In genomic region chr4:102687373-102687981, GRCh38 we compare ENCODE assay signal across 9 cellular contexts.
DNase-seq lines count a peak whose midpoint lies in the region; ATAC-seq and TF ChIP-seq lines count a peak whose summit lies in the region.
"Had no signal": no experiment of that assay in that cellular context is flagged by ENCODE, and none has a peak within 500 bp of the region (broad histone marks: within the 10 kb centered on the region; RNA-seq: fewer than 3 reads in every experiment).

No MANE protein-coding gene starts in this region.

- H3K9me2 ChIP-seq in SK-N-SH: no peaks in the 10 kb centered on the region

- H3K4me3 ChIP-seq in SK-N-SH (ENCODE audit: low read depth in 2 of 2, low read length in 1 of 2): no peak overlapping the region
- H3K4me3 ChIP-seq: HAP-1 had no signal

- no peak for TF ChIP-seq CTCF in SK-N-SH (IDR thresholded peaks at IDR 0.05)

- POLR2A ChIA-PET in SK-N-SH (lab: Yijun Ruan, JAX): no interaction called here

- H3K79me2 ChIP-seq in SK-N-SH (ENCODE audit: insufficient read depth): no peaks in the 10 kb centered on the region

- no peak overlapping the region for H2AFZ ChIP-seq in SK-N-SH (ENCODE audit: low read depth)

- CTCF ChIA-PET in SK-N-SH (lab: Yijun Ruan, JAX): no interaction called here

- no peaks in the 10 kb centered on the region for H3K9me3 ChIP-seq in SK-N-SH
- H3K9me3 ChIP-seq: HAP-1 had no signal

- ATAC-seq in GM18498 (IDR thresholded peaks at IDR 0.05; ENCODE audit: unreplicated experiment) (peak; percentile 92), GM21723 (IDR thresholded peaks at IDR 0.05; ENCODE audit: unreplicated experiment) (peak; percentile 93)

- H4K20me1 ChIP-seq in SK-N-SH (ENCODE audit: insufficient read depth): no peaks in the 10 kb centered on the region

- H3K27ac ChIP-seq in SK-N-SH (ENCODE audit: low read depth in 2 of 2, low read length in 1 of 2): no peak overlapping the region

- no peak overlapping the region for H3K9ac ChIP-seq in SK-N-SH

- WGBS in SK-N-SH (ENCODE audit: low lambda C conversion rate): 81% methylated on average over 4 of the region's 4 CpGs

- DNase-seq in HPDE6-E6E7 (ENCODE audit: extremely low spot score) (peak; percentile 51), iris pigment epithelial cell (ENCODE audit: low read depth) (peak; percentile 24), HuH-7.5 (ENCODE audit: low spot score) (no peak), NCI-H2029 (lab: John Stamatoyannopoulos, UW) (no peak), GDM1 (lab: John Stamatoyannopoulos, UW) (no peak), SK-N-SH (no peak)

- no peaks in the 10 kb centered on the region for H3K27me3 ChIP-seq in SK-N-SH (ENCODE audit: insufficient read depth)

- H3F3A ChIP-seq in SK-N-SH (replicated peaks; ENCODE audit: insufficient read depth): peaks cover 18% of the 10 kb centered on the region

- TF ChIP-seq EP300 in SK-N-SH (IDR thresholded peaks at IDR 0.05; ENCODE audit: borderline replicate concordance in 1 of 2, low read depth in 1 of 2, low read length in 1 of 2): no peak

- no peak overlapping the region for H3K4me2 ChIP-seq in SK-N-SH

- peaks cover 0 to 16% of the 10 kb centered on the region in 2 experiments; a peak in 2 of 4 replicates for H3K4me1 ChIP-seq in SK-N-SH (ENCODE audit: control insufficient read depth in 1 of 2, insufficient read depth in 2 of 2, low read depth in 1 of 2, low read length in 1 of 2)
- H3K4me1 ChIP-seq: HAP-1 had no signal

- H3K36me3 ChIP-seq in SK-N-SH (replicated peaks in 1 of 2; ENCODE audit: control insufficient read depth in 1 of 2, insufficient read depth in 2 of 2, low read length in 1 of 2): peaks cover 9 to 18% of the 10 kb centered on the region in 2 experiments
- H3K36me3 ChIP-seq: HAP-1 had no signal

- no peak for TF ChIP-seq RAD21 in SK-N-SH (IDR thresholded peaks at IDR 0.05; ENCODE audit: low read length)

TF ChIP-seq in SK-N-SH, 30 proteins besides CTCF, POLR2A, EP300 and RAD21:
- TF ChIP-seq SIN3A (IDR thresholded peaks at IDR 0.05; ENCODE audit: borderline replicate concordance, low read depth, low read length) (no peak), TAF1 (IDR thresholded peaks at IDR 0.05; ENCODE audit: borderline replicate concordance, low read depth, low read length) (no peak), JUND (IDR thresholded peaks at IDR 0.05) (no peak), MAX (IDR thresholded peaks at IDR 0.05; ENCODE audit: low read depth) (no peak), FOXM1 (IDR thresholded peaks at IDR 0.05; ENCODE audit: low read depth) (no peak), RXRA (IDR thresholded peaks at IDR 0.05; ENCODE audit: borderline replicate concordance, low read depth) (no peak)

Comparison
In these comparisons a context has a peak if more than half of its experiments do, and no peak if none do; other contexts are left out.
1. DNase-seq: peak in HPDE6-E6E7 (single experiment) and iris pigment epithelial cell (single experiment); none in HuH-7.5 (single experiment), NCI-H2029 (single experiment), GDM1 (single experiment) and SK-N-SH (single experiment).